ENCODE assay signal across 13 cellular contexts in genomic region chr15:63905558-63906265, GRCh38.
A peak's percentile ranks its signal among the peaks of the same experiment; 100 is the strongest.
DNase-seq lines count a peak whose midpoint lies in the region; TF ChIP-seq lines count a peak whose summit lies in the region.
"Had no signal": no experiment of that assay in that cellular context is flagged by ENCODE, and none has a peak within 500 bp of the region (broad histone marks: within the 10 kb centered on the region; RNA-seq: fewer than 3 reads in every experiment).

No MANE protein-coding gene starts in this region.

- intact Hi-C loops in activated naive CD4-positive, alpha-beta T cell treated with anti-CD3 and anti-CD28 coated beads for 36 hours (cut with micrococcal nuclease) = no loop called here
- intact Hi-C loops in stomach (cut with DNase I; ENCODE audit: low total_unique reads) = no loop called here

- no peaks in the 10 kb centered on the region for H3K36me3 ChIP-seq in OCI-LY3 (replicated peaks; ENCODE audit: low read depth, low read length)
- peaks cover 0 to 11% (median 5%) of the 10 kb centered on the region in 4 donors for H3K36me3 ChIP-seq in stomach

- H3K9ac ChIP-seq in OCI-LY3 (ENCODE audit: low read length) = no peak overlapping the region

- H3K4me3 ChIP-seq in OCI-LY3 (ENCODE audit: low read length) (no peak overlapping the region), stomach (no peak overlapping the region)
- H3K4me3 ChIP-seq: coronary artery had no signal

- no peak for TF ChIP-seq EP300 in stomach (IDR thresholded peaks at IDR 0.05)

- peak overlapping the region; percentile 39 for H3K27ac ChIP-seq in OCI-LY3 (ENCODE audit: low read length)
- peak overlapping the region in 4 of 5 donors; percentile 3 to 55 (median 28) for H3K27ac ChIP-seq in stomach

- H3K9me3 ChIP-seq in OCI-LY3 (ENCODE audit: insufficient read depth, low read length) = no peaks in the 10 kb centered on the region
- no peaks in the 10 kb centered on the region for H3K9me3 ChIP-seq in stomach

- H3K27me3 Mint-ChIP-seq in activated naive CD4-positive, alpha-beta T cell treated with anti-CD3 and anti-CD28 coated beads for 36 hours (ENCODE audit: low read depth) = no peaks in the 10 kb centered on the region

- no peak overlapping the region for H2AFZ ChIP-seq in OCI-LY3 (ENCODE audit: low read depth, low read length)

- no peaks in the 10 kb centered on the region for H3K79me2 ChIP-seq in OCI-LY3 (ENCODE audit: low read length)

- H3K36me3 Mint-ChIP-seq in activated naive CD4-positive, alpha-beta T cell treated with anti-CD3 and anti-CD28 coated beads for 36 hours (ENCODE audit: low read depth) = no peaks in the 10 kb centered on the region

- CTCF ChIA-PET in activated naive CD4-positive, alpha-beta T cell treated with anti-CD3 and anti-CD28 coated beads for 36 hours (lab: Charles Lee) = interaction anchor here (0.6 to 1.7 kb wide), 3 partner anchors 10 to 160 kb away, joined by 3 to 5 read pairs (median 5); no protein-coding TSS in a partner anchor

- H3K27ac Mint-ChIP-seq in activated naive CD4-positive, alpha-beta T cell treated with anti-CD3 and anti-CD28 coated beads for 36 hours = peak overlapping the region; percentile 61

- H3K9me3 Mint-ChIP-seq in activated naive CD4-positive, alpha-beta T cell treated with anti-CD3 and anti-CD28 coated beads for 36 hours = no peaks in the 10 kb centered on the region

- H3K4me1 ChIP-seq in OCI-LY3 (ENCODE audit: low read length) (peaks cover 50% of the 10 kb centered on the region), stomach (peaks cover 0 to 30% (median 12%) of the 10 kb centered on the region in 4 donors)

- TF ChIP-seq CTCF in OCI-LY3 (IDR thresholded peaks at IDR 0.05; ENCODE audit: low read depth, low read length) (no peak), stomach (IDR thresholded peaks at IDR 0.05) (no peak)

- peaks cover 18% of the 10 kb centered on the region for H3K4me1 Mint-ChIP-seq in activated naive CD4-positive, alpha-beta T cell treated with anti-CD3 and anti-CD28 coated beads for 36 hours (ENCODE audit: low read depth)

- no peak overlapping the region for H3K4me3 Mint-ChIP-seq in activated naive CD4-positive, alpha-beta T cell treated with anti-CD3 and anti-CD28 coated beads for 36 hours

- DNase-seq in activated naive CD4-positive, alpha-beta T cell treated with anti-CD3 and anti-CD28 coated beads for 36 hours = peak; percentile 14
- DNase-seq in activated naive CD4-positive, alpha-beta T cell treated with Interleukin-2 at 50 U/mL for 16 hours = no peak
- DNase-seq in glomerular endothelial cell (ENCODE audit: extremely low read depth, low read depth, low spot score) = peak; percentile 37
- no peak for DNase-seq in stomach
- no peak for DNase-seq in stimulated activated CD4-positive, alpha-beta T cell treated with anti-CD3 and anti-CD28 coated beads, Interleukin-12 subunit alpha, Interleukin-12 subunit beta, amount 100 ng/mL, for 4 hours
- no peak for DNase-seq in NCI-H510A (lab: John Stamatoyannopoulos, UW)
- no peak for DNase-seq in RKO (ENCODE audit: low spot score)
- DNase-seq: activated CD8-positive, alpha-beta memory T cell treated with anti-CD3 and anti-CD28 coated beads, Interleukin-2, amount 50 U/mL, for 48 hours; NCI-H2029 treated with DMSO at 0.1 percent for 48 hours; nucleus accumbens; SHP77 treated with DMSO at 0.1 percent for 48 hours had no signal

- no peaks in the 10 kb centered on the region for H4K20me1 ChIP-seq in OCI-LY3 (ENCODE audit: insufficient read depth, low read length)

- H3K4me2 ChIP-seq in OCI-LY3 (ENCODE audit: low read length) = peak overlapping the region; percentile 21

- no peak for TF ChIP-seq POLR2A in stomach (IDR thresholded peaks at IDR 0.05)

- H3K27me3 ChIP-seq in OCI-LY3 (ENCODE audit: low read depth, low read length) (no peaks in the 10 kb centered on the region), stomach (no peaks in the 10 kb centered on the region)

- WGBS in stomach, 5 donors = 70 to 76% (median 76%) methylated on average over 8 of the region's 8 CpGs

Comparison
In these comparisons a context has a peak if more than half of its experiments do, and no peak if none do; other contexts are left out.
1. DNase-seq: peak in activated naive CD4-positive, alpha-beta T cell treated with anti-CD3 and anti-CD28 coated beads for 36 hours (single experiment) and glomerular endothelial cell (single experiment); none in activated naive CD4-positive, alpha-beta T cell treated with Interleukin-2 at 50 U/mL for 16 hours (single experiment), stomach (single experiment), stimulated activated CD4-positive, alpha-beta T cell treated with anti-CD3 and anti-CD28 coated beads, Interleukin-12 subunit alpha, Interleukin-12 subunit beta, amount 100 ng/mL, for 4 hours (single experiment), NCI-H510A (single experiment) and RKO (single experiment).